27 cellular contexts compared by ENCODE assay signal in genomic region chr11:80350541-80350940, GRCh38.
"Had no signal": no experiment of that assay in that cellular context is flagged by ENCODE, and none has a peak within 500 bp of the region (broad histone marks: within the 10 kb centered on the region; RNA-seq: fewer than 3 reads in every experiment).

No MANE protein-coding gene starts in this region.

- H3K4me1 ChIP-seq: esophagus muscularis mucosa, foreskin keratinocyte, psoas muscle, spleen, suprapubic skin, tibial nerve had no signal

- H3K4me3 ChIP-seq: esophagus muscularis mucosa, ovary, psoas muscle, spleen, suprapubic skin, tibial nerve had no signal

- H3K27me3 ChIP-seq: brain microvascular endothelial cell, esophagus muscularis mucosa, foreskin keratinocyte, ovary, spleen, suprapubic skin, tibial nerve had no signal

- H3K9me3 ChIP-seq: esophagus muscularis mucosa, ovary, psoas muscle, spleen, suprapubic skin, tibial nerve had no signal

- DNase-seq: activated CD4-positive, alpha-beta T cell treated with anti-CD3 and anti-CD28 coated beads, Interleukin-2, amount 50 U/mL, for 1 hour; activated CD8-positive, alpha-beta T cell treated with anti-CD3 and anti-CD28 coated beads for 36 hours; activated gamma-delta T cell treated with Interleukin-2 at 50 U/mL for 16 hours; activated naive CD4-positive, alpha-beta T cell treated with anti-CD3 and anti-CD28 coated beads, Interleukin-2, amount 50 U/mL, for 16 hours; activated T-cell treated with anti-CD3 and anti-CD28 coated beads, Interleukin-2, amount 50 U/mL, for 4 hours; amniotic stem cell; brain microvascular endothelial cell; cortex of kidney; foreskin keratinocyte; mammary epithelial cell; naive thymus-derived CD4-positive, alpha-beta T cell; ovary; psoas muscle; spleen; stimulated activated naive CD4-positive, alpha-beta T cell; SW 1271; T-helper 9 cell; WERI-Rb-1 had no signal

- H3K36me3 ChIP-seq: brain microvascular endothelial cell, esophagus muscularis mucosa, ovary, spleen, suprapubic skin, tibial nerve, WERI-Rb-1 had no signal

- H3K27ac ChIP-seq: brain microvascular endothelial cell, esophagus muscularis mucosa, foreskin keratinocyte, ovary, psoas muscle, spleen, suprapubic skin, tibial nerve, WERI-Rb-1 had no signal

- ATAC-seq: activated CD4-positive, CD25-positive, alpha-beta regulatory T cell treated with anti-CD3 and anti-CD28 coated beads, Interleukin-2, amount 50 U/mL, for 24 hours; activated CD8-positive, alpha-beta T cell treated with anti-CD3 and anti-CD28 coated beads for 36 hours; activated T-cell treated with anti-CD3 and anti-CD28 coated beads, Interleukin-2, amount 50 U/mL, for 4 hours; activated T-helper 17 cell treated with anti-CD3 and anti-CD28 coated beads, Interleukin-2, amount 50 U/mL, for 72 hours; foreskin keratinocyte; naive thymus-derived CD4-positive, alpha-beta T cell; psoas muscle had no signal

- FAIRE-seq: astrocyte, islet of Langerhans, TTC549, urothelium cell line had no signal
